Comparison of ENCODE assay signal across 1 cellular context in the genomic region with DNA sequence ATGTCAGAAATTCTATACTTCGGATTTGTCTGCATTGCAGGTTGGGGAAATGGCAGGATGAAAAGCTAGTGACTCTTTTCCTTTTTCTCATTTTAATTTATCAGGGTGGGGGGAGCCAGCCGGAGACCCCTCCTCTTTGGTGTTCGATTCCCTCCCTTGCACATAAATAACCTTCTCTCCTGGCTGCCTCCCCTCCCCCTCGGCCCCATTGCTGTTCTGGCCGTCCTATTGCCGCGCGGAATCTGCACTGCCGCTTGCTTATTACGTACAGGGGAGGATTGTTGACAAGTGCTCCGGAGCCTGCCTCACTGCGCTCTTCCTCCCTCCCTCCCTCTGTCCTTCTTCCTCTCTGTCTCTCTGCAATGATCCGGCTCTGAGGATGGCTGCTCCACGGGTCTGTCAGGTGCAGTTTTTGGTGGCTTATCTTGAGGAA.
TF ChIP-seq lines count a peak whose summit lies in the region.

No MANE protein-coding gene starts in this region.

TF ChIP-seq in K562, 482 proteins besides CTCF, POLR2A, EP300 and RAD21 (continued from another document and continues in another):
- TF ChIP-seq, protein P1, sequence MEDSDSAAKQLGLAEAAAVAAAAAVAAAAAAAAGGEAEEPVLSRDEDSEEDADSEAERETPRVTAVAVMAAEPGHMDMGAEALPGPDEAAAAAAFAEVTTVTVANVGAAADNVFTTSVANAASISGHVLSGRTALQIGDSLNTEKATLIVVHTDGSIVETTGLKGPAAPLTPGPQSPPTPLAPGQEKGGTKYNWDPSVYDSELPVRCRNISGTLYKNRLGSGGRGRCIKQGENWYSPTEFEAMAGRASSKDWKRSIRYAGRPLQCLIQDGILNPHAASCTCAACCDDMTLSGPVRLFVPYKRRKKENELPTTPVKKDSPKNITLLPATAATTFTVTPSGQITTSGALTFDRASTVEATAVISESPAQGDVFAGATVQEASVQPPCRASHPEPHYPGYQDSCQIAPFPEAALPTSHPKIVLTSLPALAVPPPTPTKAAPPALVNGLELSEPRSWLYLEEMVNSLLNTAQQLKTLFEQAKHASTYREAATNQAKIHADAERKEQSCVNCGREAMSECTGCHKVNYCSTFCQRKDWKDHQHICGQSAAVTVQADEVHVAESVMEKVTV (CRISPR knock-in tag; IDR thresholded peaks at IDR 0.05), result no peak
- TF ChIP-seq GABPB1 (CRISPR knock-in tag; IDR thresholded peaks at IDR 0.05) (0 out of 2 replicates have a peak, but pooled peaks have one; percentile 33), SLC30A9 (CRISPR knock-in tag; IDR thresholded peaks at IDR 0.05) (no peak), ZNF143 (CRISPR knock-in tag; IDR thresholded peaks at IDR 0.05) (no peak), NR2F6 (CRISPR knock-in tag; IDR thresholded peaks at IDR 0.05) (no peak), THRAP3 (IDR thresholded peaks at IDR 0.05; ENCODE audit: borderline replicate concordance) (no peak), PHTF2 (CRISPR knock-in tag; IDR thresholded peaks at IDR 0.05) (no peak), ZNF780A (CRISPR knock-in tag; IDR thresholded peaks at IDR 0.05) (no peak), CCAR2 (IDR thresholded peaks at IDR 0.05; ENCODE audit: low read depth, low read length) (no peak), TCF3 (CRISPR knock-in tag; IDR thresholded peaks at IDR 0.05) (no peak), JUNB (CRISPR knock-in tag; conservative IDR thresholded peaks at IDR 0.05) (no peak), ZNF384 (IDR thresholded peaks at IDR 0.05; ENCODE audit: low read depth, low read length) (no peak), ZNF282 (CRISPR knock-in tag; IDR thresholded peaks at IDR 0.05) (no peak), NR1H2 (CRISPR knock-in tag; IDR thresholded peaks at IDR 0.05) (no peak), GTF2A2 (tag; IDR thresholded peaks at IDR 0.05) (no peak), CBX3 (IDR thresholded peaks at IDR 0.05; ENCODE audit: borderline replicate concordance in 1 of 2, low read length in 2 of 2) (peak in 1 of 2 experiments; percentile 21; a peak in 1 of 3 replicates), SNRNP70 (optimal IDR thresholded peaks at IDR 0.05; ENCODE audit: low read depth, low read length) (no peak), DIDO1 (tag; IDR thresholded peaks at IDR 0.05; ENCODE audit: low read depth) (no peak), PHB (CRISPR knock-in tag; IDR thresholded peaks at IDR 0.05) (no peak), ZFP36 (IDR thresholded peaks at IDR 0.05; ENCODE audit: low read depth, low read length, partially characterized antibody) (peak; percentile 7), ZBTB17 (CRISPR knock-in tag; IDR thresholded peaks at IDR 0.05) (no peak), TAF7 (tag; IDR thresholded peaks at IDR 0.05) (no peak), TAL1 (IDR thresholded peaks at IDR 0.05) (no peak), KDM1A (IDR thresholded peaks at IDR 0.05) (peak in 1 of 2 experiments; percentile 5; a peak in 1 of 4 replicates)
- TF ChIP-seq, protein P2, sequence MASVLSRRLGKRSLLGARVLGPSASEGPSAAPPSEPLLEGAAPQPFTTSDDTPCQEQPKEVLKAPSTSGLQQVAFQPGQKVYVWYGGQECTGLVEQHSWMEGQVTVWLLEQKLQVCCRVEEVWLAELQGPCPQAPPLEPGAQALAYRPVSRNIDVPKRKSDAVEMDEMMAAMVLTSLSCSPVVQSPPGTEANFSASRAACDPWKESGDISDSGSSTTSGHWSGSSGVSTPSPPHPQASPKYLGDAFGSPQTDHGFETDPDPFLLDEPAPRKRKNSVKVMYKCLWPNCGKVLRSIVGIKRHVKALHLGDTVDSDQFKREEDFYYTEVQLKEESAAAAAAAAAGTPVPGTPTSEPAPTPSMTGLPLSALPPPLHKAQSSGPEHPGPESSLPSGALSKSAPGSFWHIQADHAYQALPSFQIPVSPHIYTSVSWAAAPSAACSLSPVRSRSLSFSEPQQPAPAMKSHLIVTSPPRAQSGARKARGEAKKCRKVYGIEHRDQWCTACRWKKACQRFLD (CRISPR knock-in tag; IDR thresholded peaks at IDR 0.05), result 0 out of 2 replicates have a peak, but pooled peaks have one; percentile 21
- TF ChIP-seq, protein P3, sequence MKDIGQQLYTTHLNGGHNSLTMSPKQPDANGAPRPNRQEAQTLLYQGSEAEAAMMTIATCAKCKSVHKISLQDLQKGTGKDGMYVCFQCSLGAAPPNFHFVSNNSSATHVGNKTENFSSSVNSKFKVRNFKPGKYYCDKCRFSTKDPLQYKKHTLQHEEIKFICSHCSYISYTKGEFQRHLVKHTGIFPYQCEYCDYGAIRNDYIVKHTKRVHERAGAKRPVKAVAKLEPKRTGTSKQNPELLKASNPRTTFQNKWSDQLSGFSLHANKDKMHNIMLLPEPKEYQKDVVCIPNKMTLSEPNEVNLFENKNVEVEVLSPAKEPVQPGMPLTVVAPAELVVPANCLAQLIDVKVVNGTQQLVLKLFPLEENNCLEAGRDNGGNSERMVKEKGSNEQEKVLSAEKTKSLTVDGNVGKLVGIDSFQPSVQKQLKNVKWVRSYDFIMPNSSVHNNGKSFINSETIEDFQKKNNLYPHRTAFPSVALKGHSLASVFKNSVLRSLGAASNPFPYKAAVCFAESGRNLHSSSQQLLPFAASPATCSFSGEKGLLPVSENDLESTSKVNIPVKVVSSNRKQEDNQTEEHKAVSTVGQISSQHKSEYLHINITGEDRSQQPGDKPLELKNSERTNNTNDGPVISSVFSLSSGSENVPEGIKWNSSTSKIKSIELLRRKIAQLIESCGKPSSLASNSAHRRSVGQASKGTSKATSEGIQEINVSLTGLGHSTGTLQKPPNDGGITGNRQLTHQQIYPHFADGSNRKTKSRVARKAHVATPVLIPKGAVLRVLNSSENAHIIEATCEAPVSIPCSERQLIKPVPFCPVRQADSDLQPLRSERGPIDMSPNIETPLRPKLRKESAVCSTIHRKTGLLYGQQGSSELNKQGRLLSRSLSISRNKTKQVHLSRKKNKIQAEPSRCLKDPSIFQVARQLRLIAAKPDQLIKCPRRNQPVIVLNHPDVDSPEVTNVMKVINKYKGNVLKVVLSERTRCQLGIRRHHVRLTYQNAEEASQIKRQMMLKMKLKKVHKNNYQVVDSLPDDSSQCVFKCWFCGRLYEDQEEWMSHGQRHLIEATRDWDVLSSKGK (CRISPR knock-in tag; IDR thresholded peaks at IDR 0.05), result no peak
- TF ChIP-seq, protein P4, sequence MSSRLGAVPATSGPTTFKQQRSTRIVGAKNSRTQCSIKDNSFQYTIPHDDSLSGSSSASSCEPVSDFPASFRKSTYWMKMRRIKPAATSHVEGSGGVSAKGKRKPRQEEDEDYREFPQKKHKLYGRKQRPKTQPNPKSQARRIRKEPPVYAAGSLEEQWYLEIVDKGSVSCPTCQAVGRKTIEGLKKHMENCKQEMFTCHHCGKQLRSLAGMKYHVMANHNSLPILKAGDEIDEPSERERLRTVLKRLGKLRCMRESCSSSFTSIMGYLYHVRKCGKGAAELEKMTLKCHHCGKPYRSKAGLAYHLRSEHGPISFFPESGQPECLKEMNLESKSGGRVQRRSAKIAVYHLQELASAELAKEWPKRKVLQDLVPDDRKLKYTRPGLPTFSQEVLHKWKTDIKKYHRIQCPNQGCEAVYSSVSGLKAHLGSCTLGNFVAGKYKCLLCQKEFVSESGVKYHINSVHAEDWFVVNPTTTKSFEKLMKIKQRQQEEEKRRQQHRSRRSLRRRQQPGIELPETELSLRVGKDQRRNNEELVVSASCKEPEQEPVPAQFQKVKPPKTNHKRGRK (tag; IDR thresholded peaks at IDR 0.05), result no peak
- TF ChIP-seq, protein P5, sequence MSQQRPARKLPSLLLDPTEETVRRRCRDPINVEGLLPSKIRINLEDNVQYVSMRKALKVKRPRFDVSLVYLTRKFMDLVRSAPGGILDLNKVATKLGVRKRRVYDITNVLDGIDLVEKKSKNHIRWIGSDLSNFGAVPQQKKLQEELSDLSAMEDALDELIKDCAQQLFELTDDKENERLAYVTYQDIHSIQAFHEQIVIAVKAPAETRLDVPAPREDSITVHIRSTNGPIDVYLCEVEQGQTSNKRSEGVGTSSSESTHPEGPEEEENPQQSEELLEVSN (IDR thresholded peaks at IDR 0.05; ENCODE audit: borderline replicate concordance in 1 of 2, extremely low read depth in 1 of 2, insufficient read depth in 1 of 2, insufficient read length in 1 of 2, low read depth in 1 of 2, low read length in 1 of 2, poor library complexity in 1 of 2, severe bottlenecking in 1 of 2), result no peak
- TF ChIP-seq, protein P6, sequence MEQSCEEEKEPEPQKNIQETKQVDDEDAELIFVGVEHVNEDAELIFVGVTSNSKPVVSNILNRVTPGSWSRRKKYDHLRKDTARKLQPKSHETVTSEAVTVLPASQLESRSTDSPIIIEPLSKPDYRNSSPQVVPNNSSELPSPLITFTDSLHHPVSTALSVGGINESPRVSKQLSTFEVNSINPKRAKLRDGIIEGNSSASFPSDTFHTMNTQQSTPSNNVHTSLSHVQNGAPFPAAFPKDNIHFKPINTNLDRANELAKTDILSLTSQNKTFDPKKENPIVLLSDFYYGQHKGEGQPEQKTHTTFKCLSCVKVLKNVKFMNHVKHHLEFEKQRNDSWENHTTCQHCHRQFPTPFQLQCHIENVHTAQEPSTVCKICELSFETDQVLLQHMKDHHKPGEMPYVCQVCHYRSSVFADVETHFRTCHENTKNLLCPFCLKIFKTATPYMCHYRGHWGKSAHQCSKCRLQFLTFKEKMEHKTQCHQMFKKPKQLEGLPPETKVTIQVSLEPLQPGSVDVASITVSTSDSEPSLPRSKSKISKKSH (CRISPR knock-in tag; IDR thresholded peaks at IDR 0.05), result no peak
- TF ChIP-seq, protein P7, sequence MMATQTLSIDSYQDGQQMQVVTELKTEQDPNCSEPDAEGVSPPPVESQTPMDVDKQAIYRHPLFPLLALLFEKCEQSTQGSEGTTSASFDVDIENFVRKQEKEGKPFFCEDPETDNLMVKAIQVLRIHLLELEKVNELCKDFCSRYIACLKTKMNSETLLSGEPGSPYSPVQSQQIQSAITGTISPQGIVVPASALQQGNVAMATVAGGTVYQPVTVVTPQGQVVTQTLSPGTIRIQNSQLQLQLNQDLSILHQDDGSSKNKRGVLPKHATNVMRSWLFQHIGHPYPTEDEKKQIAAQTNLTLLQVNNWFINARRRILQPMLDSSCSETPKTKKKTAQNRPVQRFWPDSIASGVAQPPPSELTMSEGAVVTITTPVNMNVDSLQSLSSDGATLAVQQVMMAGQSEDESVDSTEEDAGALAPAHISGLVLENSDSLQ (IDR thresholded peaks at IDR 0.05), result peak; percentile 74
- TF ChIP-seq, protein P8, sequence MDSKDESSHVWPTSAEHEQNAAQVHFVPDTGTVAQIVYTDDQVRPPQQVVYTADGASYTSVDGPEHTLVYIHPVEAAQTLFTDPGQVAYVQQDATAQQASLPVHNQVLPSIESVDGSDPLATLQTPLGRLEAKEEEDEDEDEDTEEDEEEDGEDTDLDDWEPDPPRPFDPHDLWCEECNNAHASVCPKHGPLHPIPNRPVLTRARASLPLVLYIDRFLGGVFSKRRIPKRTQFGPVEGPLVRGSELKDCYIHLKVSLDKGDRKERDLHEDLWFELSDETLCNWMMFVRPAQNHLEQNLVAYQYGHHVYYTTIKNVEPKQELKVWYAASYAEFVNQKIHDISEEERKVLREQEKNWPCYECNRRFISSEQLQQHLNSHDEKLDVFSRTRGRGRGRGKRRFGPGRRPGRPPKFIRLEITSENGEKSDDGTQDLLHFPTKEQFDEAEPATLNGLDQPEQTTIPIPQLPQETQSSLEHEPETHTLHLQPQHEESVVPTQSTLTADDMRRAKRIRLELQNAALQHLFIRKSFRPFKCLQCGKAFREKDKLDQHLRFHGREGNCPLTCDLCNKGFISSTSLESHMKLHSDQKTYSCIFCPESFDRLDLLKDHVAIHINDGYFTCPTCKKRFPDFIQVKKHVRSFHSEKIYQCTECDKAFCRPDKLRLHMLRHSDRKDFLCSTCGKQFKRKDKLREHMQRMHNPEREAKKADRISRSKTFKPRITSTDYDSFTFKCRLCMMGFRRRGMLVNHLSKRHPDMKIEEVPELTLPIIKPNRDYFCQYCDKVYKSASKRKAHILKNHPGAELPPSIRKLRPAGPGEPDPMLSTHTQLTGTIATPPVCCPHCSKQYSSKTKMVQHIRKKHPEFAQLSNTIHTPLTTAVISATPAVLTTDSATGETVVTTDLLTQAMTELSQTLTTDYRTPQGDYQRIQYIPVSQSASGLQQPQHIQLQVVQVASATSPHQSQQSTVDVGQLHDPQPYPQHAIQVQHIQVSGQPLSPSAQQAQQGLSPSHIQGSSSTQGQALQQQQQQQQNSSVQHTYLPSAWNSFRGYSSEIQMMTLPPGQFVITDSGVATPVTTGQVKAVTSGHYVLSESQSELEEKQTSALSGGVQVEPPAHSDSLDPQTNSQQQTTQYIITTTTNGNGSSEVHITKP (IDR thresholded peaks at IDR 0.05; ENCODE audit: partially characterized antibody), result no peak
- TF ChIP-seq, protein P9, sequence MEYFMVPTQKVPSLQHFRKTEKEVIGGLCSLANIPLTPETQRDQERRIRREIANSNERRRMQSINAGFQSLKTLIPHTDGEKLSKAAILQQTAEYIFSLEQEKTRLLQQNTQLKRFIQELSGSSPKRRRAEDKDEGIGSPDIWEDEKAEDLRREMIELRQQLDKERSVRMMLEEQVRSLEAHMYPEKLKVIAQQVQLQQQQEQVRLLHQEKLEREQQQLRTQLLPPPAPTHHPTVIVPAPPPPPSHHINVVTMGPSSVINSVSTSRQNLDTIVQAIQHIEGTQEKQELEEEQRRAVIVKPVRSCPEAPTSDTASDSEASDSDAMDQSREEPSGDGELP (CRISPR knock-in tag; IDR thresholded peaks at IDR 0.05; ENCODE audit: borderline replicate concordance), result no peak
- TF ChIP-seq, protein P10, sequence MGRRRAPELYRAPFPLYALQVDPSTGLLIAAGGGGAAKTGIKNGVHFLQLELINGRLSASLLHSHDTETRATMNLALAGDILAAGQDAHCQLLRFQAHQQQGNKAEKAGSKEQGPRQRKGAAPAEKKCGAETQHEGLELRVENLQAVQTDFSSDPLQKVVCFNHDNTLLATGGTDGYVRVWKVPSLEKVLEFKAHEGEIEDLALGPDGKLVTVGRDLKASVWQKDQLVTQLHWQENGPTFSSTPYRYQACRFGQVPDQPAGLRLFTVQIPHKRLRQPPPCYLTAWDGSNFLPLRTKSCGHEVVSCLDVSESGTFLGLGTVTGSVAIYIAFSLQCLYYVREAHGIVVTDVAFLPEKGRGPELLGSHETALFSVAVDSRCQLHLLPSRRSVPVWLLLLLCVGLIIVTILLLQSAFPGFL (CRISPR knock-in tag; IDR thresholded peaks at IDR 0.05), result no peak
- TF ChIP-seq, protein P11, sequence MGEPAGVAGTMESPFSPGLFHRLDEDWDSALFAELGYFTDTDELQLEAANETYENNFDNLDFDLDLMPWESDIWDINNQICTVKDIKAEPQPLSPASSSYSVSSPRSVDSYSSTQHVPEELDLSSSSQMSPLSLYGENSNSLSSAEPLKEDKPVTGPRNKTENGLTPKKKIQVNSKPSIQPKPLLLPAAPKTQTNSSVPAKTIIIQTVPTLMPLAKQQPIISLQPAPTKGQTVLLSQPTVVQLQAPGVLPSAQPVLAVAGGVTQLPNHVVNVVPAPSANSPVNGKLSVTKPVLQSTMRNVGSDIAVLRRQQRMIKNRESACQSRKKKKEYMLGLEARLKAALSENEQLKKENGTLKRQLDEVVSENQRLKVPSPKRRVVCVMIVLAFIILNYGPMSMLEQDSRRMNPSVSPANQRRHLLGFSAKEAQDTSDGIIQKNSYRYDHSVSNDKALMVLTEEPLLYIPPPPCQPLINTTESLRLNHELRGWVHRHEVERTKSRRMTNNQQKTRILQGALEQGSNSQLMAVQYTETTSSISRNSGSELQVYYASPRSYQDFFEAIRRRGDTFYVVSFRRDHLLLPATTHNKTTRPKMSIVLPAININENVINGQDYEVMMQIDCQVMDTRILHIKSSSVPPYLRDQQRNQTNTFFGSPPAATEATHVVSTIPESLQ (CRISPR knock-in tag; IDR thresholded peaks at IDR 0.05), result no peak
